25 cellular contexts compared by ENCODE assay signal in genomic region chr1:1732381-1732780, GRCh38.
"Had no signal": no experiment of that assay in that cellular context is flagged by ENCODE, and none has a peak within 500 bp of the region (broad histone marks: within the 10 kb centered on the region; RNA-seq: fewer than 3 reads in every experiment).

No MANE protein-coding gene starts in this region.

- H3K27ac Mint-ChIP-seq: activated B cell treated with CpG ODN at 0.5 μM for 24 hours; activated CD8-positive, alpha-beta memory T cell treated with anti-CD3 and anti-CD28 coated beads, Interleukin-2, amount 10 ng/mL, durations not matched to agents 7 days and 5 days; activated naive CD4-positive, alpha-beta T cell treated with anti-CD3 and anti-CD28 coated beads for 36 hours; activated T-helper 1 cell treated with anti-CD3 and anti-CD28 coated beads, Interleukin-12 subunit alpha, Interleukin-12 subunit beta, Interleukin-2, Interleukin-4 antibody, amounts not matched to agents 30 ng/mL and 10 ng/mL and 1 ng/mL, durations not matched to agents 14 hours and 24 hours and 36 hours; effector memory CD8-positive, alpha-beta T cell; stimulated activated naive B cell treated with anti-CD40 and anti-IgM and Interleukin-4, amounts not matched to agents 10 μg/mL and 1 μg/mL and 100 μg/mL, for 72 hours had no signal

- H3K4me1 Mint-ChIP-seq: neural crest cell; stimulated activated naive B cell treated with anti-CD40 and anti-IgM and Interleukin-4, amounts not matched to agents 10 μg/mL and 1 μg/mL and 100 μg/mL, for 72 hours had no signal

- H3K9me3 Mint-ChIP-seq: activated B cell treated with CpG ODN at 0.5 μM for 24 hours; activated naive CD4-positive, alpha-beta T cell treated with anti-CD3 and anti-CD28 coated beads for 36 hours; activated T-helper 1 cell treated with anti-CD3 and anti-CD28 coated beads, Interleukin-12 subunit alpha, Interleukin-12 subunit beta, Interleukin-2, Interleukin-4 antibody, amounts not matched to agents 30 ng/mL and 10 ng/mL and 1 ng/mL, durations not matched to agents 14 hours and 24 hours and 36 hours; effector memory CD8-positive, alpha-beta T cell; naive thymus-derived CD8-positive, alpha-beta T cell; neural crest cell; stimulated activated naive B cell treated with anti-CD40 and anti-IgM and Interleukin-4, amounts not matched to agents 10 μg/mL and 1 μg/mL and 100 μg/mL, for 72 hours had no signal

- H3K4me1 ChIP-seq: right atrium auricular region, tibial artery had no signal

- H3K27me3 Mint-ChIP-seq: activated B cell treated with CpG ODN at 0.5 μM for 24 hours; activated CD8-positive, alpha-beta memory T cell treated with anti-CD3 and anti-CD28 coated beads, Interleukin-2, amount 10 ng/mL, durations not matched to agents 7 days and 5 days; effector memory CD8-positive, alpha-beta T cell; naive thymus-derived CD8-positive, alpha-beta T cell; stimulated activated naive B cell treated with anti-CD40 and anti-IgM and Interleukin-4, amounts not matched to agents 10 μg/mL and 1 μg/mL and 100 μg/mL, for 72 hours had no signal

- H3K4me3 Mint-ChIP-seq: activated B cell treated with CpG ODN at 0.5 μM for 24 hours; activated CD8-positive, alpha-beta memory T cell treated with anti-CD3 and anti-CD28 coated beads, Interleukin-2, amount 10 ng/mL, durations not matched to agents 7 days and 5 days; activated naive CD4-positive, alpha-beta T cell treated with anti-CD3 and anti-CD28 coated beads for 36 hours; activated T-helper 1 cell treated with anti-CD3 and anti-CD28 coated beads, Interleukin-12 subunit alpha, Interleukin-12 subunit beta, Interleukin-2, Interleukin-4 antibody, amounts not matched to agents 30 ng/mL and 10 ng/mL and 1 ng/mL, durations not matched to agents 14 hours and 24 hours and 36 hours; effector memory CD8-positive, alpha-beta T cell; naive thymus-derived CD8-positive, alpha-beta T cell; neural crest cell; stimulated activated naive B cell treated with anti-CD40 and anti-IgM and Interleukin-4, amounts not matched to agents 10 μg/mL and 1 μg/mL and 100 μg/mL, for 72 hours had no signal

- ATAC-seq: activated CD8-positive, alpha-beta memory T cell treated with anti-CD3 and anti-CD28 coated beads, Interleukin-2, amount 10 ng/mL, durations not matched to agents 7 days and 5 days; effector memory CD8-positive, alpha-beta T cell; gastrocnemius medialis; left cardiac atrium; naive thymus-derived CD8-positive, alpha-beta T cell; stimulated activated naive B cell treated with anti-CD40 and anti-IgM and Interleukin-4, amounts not matched to agents 10 μg/mL and 1 μg/mL and 100 μg/mL, for 72 hours had no signal

- DNase-seq: activated B cell treated with CpG ODN at 0.5 μM for 24 hours; activated CD4-positive, alpha-beta T cell treated with anti-CD3 and anti-CD28 coated beads, Interleukin-2, amount 50 U/mL, for 4 hours; activated CD8-positive, alpha-beta memory T cell treated with anti-CD3 and anti-CD28 coated beads, Interleukin-2, amount 10 ng/mL, durations not matched to agents 7 days and 5 days; activated effector memory CD4-positive, alpha-beta T cell treated with anti-CD3 and anti-CD28 coated beads, Interleukin-2, amount 50 U/mL, for 16 hours; activated naive CD4-positive, alpha-beta T cell treated with anti-CD3 and anti-CD28 coated beads for 36 hours; amniotic stem cell; brain microvascular endothelial cell; cortex of kidney; effector memory CD8-positive, alpha-beta T cell; erythroblast; gastrocnemius medialis; left cardiac atrium; naive thymus-derived CD8-positive, alpha-beta T cell; nucleus accumbens; stimulated activated CD4-positive, alpha-beta T cell treated with anti-CD3 and anti-CD28 coated beads, Interleukin-15, amount 100 ng/mL, for 24 hours; stimulated activated CD4-positive, alpha-beta T cell treated with anti-CD3 and anti-CD28 coated beads, Interleukin-2, amount 100 ng/mL, for 24 hours; stimulated activated naive B cell treated with anti-CD40 and anti-IgM and Interleukin-4, amounts not matched to agents 10 μg/mL and 1 μg/mL and 100 μg/mL, for 72 hours; stomach; T-helper 2 cell; tibial artery had no signal

- H3K9me3 ChIP-seq: gastrocnemius medialis, right atrium auricular region, stomach, tibial artery had no signal

- H3K4me3 ChIP-seq: gastrocnemius medialis, hepatocyte, right atrium auricular region, smooth muscle cell, stomach, tibial artery had no signal

- H3K27me3 ChIP-seq: brain microvascular endothelial cell, gastrocnemius medialis, hepatocyte, right atrium auricular region, stomach, tibial artery had no signal

- H3K27ac ChIP-seq: brain microvascular endothelial cell, gastrocnemius medialis, hepatocyte, right atrium auricular region, stomach, tibial artery had no signal
